18 cellular contexts compared by ENCODE assay signal in genomic region chr7:137900137-137900536, GRCh38.
"Had no signal": no experiment of that assay in that cellular context is flagged by ENCODE, and none has a peak within 500 bp of the region (broad histone marks: within the 10 kb centered on the region; RNA-seq: fewer than 3 reads in every experiment).

No MANE protein-coding gene starts in this region.

- H3K4me3 Mint-ChIP-seq: activated CD4-positive, alpha-beta T cell treated with anti-CD3 and anti-CD28 coated beads, Interleukin-2, amount 10 ng/mL, durations not matched to agents 7 days and 5 days; activated naive CD8-positive, alpha-beta T cell treated with anti-CD3 and anti-CD28 coated beads, Interleukin-2, amount 50 U/mL, for 24 hours; type B pancreatic cell had no signal

- ATAC-seq: activated naive CD8-positive, alpha-beta T cell treated with anti-CD3 and anti-CD28 coated beads, Interleukin-2, amount 50 U/mL, for 24 hours had no signal

- H3K27ac Mint-ChIP-seq: activated naive CD8-positive, alpha-beta T cell treated with anti-CD3 and anti-CD28 coated beads, Interleukin-2, amount 50 U/mL, for 24 hours; endodermal cell had no signal

- H2AFZ ChIP-seq: parathyroid adenoma had no signal

- DNase-seq: activated CD4-positive, alpha-beta T cell treated with anti-CD3 and anti-CD28 coated beads, Interleukin-2, amount 10 ng/mL, durations not matched to agents 7 days and 5 days; activated naive CD4-positive, alpha-beta T cell treated with Interleukin-2 at 50 U/mL for 16 hours; activated naive CD8-positive, alpha-beta T cell treated with anti-CD3 and anti-CD28 coated beads, Interleukin-2, amount 50 U/mL, for 24 hours; endodermal cell; erythroblast; gastrocnemius medialis; left colon; naive B cell; stimulated activated CD4-positive, alpha-beta T cell treated with anti-CD3 and anti-CD28 coated beads, Interleukin-15, amount 100 ng/mL, for 24 hours; stimulated activated CD4-positive, alpha-beta T cell treated with anti-CD3 and anti-CD28 coated beads, Interleukin-4, amount 100 ng/mL, for 1 hour; stimulated activated naive CD4-positive, alpha-beta T cell treated with Interleukin-2 at 50 U/mL for 16 hours had no signal

- H3K4me3 ChIP-seq: skin epidermis, suprapubic skin had no signal

- H3K9me3 ChIP-seq: gastrocnemius medialis, suprapubic skin had no signal

- H3K27me3 Mint-ChIP-seq: activated CD4-positive, alpha-beta T cell treated with anti-CD3 and anti-CD28 coated beads, Interleukin-2, amount 10 ng/mL, durations not matched to agents 7 days and 5 days; activated naive CD8-positive, alpha-beta T cell treated with anti-CD3 and anti-CD28 coated beads, Interleukin-2, amount 50 U/mL, for 24 hours; naive B cell; type B pancreatic cell had no signal

- H3K9ac ChIP-seq: parathyroid adenoma had no signal

- H3K4me1 ChIP-seq: parathyroid adenoma had no signal

- H3K27me3 ChIP-seq: gastrocnemius medialis, suprapubic skin had no signal

- H3K27ac ChIP-seq: parathyroid adenoma, suprapubic skin had no signal

- H3K9me3 Mint-ChIP-seq: activated CD4-positive, alpha-beta T cell treated with anti-CD3 and anti-CD28 coated beads, Interleukin-2, amount 10 ng/mL, durations not matched to agents 7 days and 5 days; activated naive CD8-positive, alpha-beta T cell treated with anti-CD3 and anti-CD28 coated beads, Interleukin-2, amount 50 U/mL, for 24 hours; endodermal cell; naive B cell; type B pancreatic cell had no signal

- FAIRE-seq: astrocyte, bronchial epithelial cell, islet of Langerhans had no signal
